ENCODE assay signal across 7 cellular contexts in the genomic region with DNA sequence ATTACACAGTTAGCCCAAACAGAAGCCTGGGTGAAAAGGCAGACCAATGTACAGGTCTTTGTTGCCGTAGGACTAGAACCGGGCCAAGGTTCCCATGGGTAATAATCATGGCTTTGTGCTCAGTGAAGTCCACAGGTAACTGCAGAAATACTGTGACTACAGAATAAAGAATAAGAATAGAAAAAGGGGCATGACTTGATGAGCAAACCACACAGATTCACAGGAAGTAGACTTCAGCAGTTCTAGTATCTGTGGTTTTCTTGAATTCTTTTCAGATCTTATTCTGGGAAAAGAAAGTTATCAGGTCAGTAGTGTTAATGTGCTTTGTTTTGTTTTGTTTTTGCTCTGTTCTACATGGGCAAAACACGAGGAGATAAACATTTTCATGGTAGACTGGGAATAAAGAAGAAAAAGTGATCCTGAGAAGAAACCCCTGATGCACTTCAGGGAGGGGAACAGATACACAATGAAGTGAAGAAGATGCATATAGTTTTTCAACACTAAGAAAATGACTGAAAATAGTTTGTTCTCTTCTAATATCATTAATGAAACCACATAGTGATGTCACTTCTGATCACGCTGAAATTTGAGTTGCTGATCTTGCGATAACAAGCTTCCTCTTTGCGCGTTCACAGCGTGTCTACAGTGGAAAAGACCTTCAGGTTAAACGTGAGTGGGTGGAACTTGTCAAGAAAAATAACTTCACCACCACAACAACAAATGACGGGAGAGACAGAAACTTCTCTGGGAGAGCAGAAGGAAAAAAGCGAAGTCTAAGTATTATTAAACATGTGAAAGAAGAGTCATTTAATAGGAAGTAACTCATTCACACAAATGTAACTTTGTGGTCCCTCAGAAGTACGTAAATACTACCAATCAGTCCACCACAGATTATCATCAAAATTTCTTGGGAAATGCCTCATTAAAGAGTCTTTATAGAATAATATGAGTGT.
A peak's percentile ranks its signal among the peaks of the same experiment; 100 is the strongest.
DNase-seq lines count a peak whose midpoint lies in the region; ATAC-seq lines count a peak whose summit lies in the region.

No MANE protein-coding gene starts in this region.

- intact Hi-C loops in activated CD4-positive, alpha-beta T cell treated with anti-CD3 and anti-CD28 coated beads, Interleukin-2, amount 10 ng/mL, durations not matched to agents 24 days and 14 days (cut with micrococcal nuclease), result loop anchor here (1.0 to 10.0 kb wide), 12 partner anchors 17 to 1194 kb away; partner anchors contain the start of gene EFHB
- intact Hi-C loops in Right ventricle myocardium superior (cut with DNase I), result no loop called here

- peak overlapping the region; percentile 63 for H3K4me3 Mint-ChIP-seq in activated CD4-positive, alpha-beta T cell treated with anti-CD3 and anti-CD28 coated beads, Interleukin-2, amount 10 ng/mL, durations not matched to agents 24 days and 14 days
- peak overlapping the region; percentile 67 to 88 (median 78) for H3K4me3 Mint-ChIP-seq in naive B cell

- peak; percentile 90 for DNase-seq in activated CD4-positive, alpha-beta T cell treated with anti-CD3 and anti-CD28 coated beads, Interleukin-2, amount 10 ng/mL, durations not matched to agents 24 days and 14 days
- DNase-seq in naive B cell (peak; percentile 73), NCI-H774 (lab: John Stamatoyannopoulos, UW) (no peak), EL (no peak), Right ventricle myocardium superior (no peak)

- H3K4me1 Mint-ChIP-seq in activated CD4-positive, alpha-beta T cell treated with anti-CD3 and anti-CD28 coated beads, Interleukin-2, amount 10 ng/mL, durations not matched to agents 24 days and 14 days, result peaks cover 78% of the 10 kb centered on the region
- H3K4me1 Mint-ChIP-seq in naive B cell, result peaks cover 50 to 63% (median 54%) of the 10 kb centered on the region in 3 donors

- H3K36me3 Mint-ChIP-seq in activated CD4-positive, alpha-beta T cell treated with anti-CD3 and anti-CD28 coated beads, Interleukin-2, amount 10 ng/mL, durations not matched to agents 24 days and 14 days (ENCODE audit: low read depth), result peaks cover 10% of the 10 kb centered on the region
- H3K36me3 Mint-ChIP-seq in naive B cell, result no peaks in the 10 kb centered on the region

- H3K27me3 Mint-ChIP-seq in activated CD4-positive, alpha-beta T cell treated with anti-CD3 and anti-CD28 coated beads, Interleukin-2, amount 10 ng/mL, durations not matched to agents 24 days and 14 days, result no peaks in the 10 kb centered on the region
- no peaks in the 10 kb centered on the region for H3K27me3 Mint-ChIP-seq in naive B cell

- H3K9me3 Mint-ChIP-seq in activated CD4-positive, alpha-beta T cell treated with anti-CD3 and anti-CD28 coated beads, Interleukin-2, amount 10 ng/mL, durations not matched to agents 24 days and 14 days, result no peaks in the 10 kb centered on the region
- H3K9me3 Mint-ChIP-seq in naive B cell, result no peaks in the 10 kb centered on the region

- ATAC-seq in GM19397 (IDR thresholded peaks at IDR 0.05; ENCODE audit: unreplicated experiment) (peak; percentile 91), HG03139 (IDR thresholded peaks at IDR 0.05; ENCODE audit: unreplicated experiment) (peak; percentile 88), naive B cell (ENCODE audit: low read depth in 2 of 2) (peak; percentile 81 to 83), Right ventricle myocardium superior (ENCODE audit: poor library complexity) (no peak)

- peak overlapping the region; percentile 91 for H3K27ac Mint-ChIP-seq in activated CD4-positive, alpha-beta T cell treated with anti-CD3 and anti-CD28 coated beads, Interleukin-2, amount 10 ng/mL, durations not matched to agents 24 days and 14 days
- peak overlapping the region; percentile 92 to 99 (median 96) for H3K27ac Mint-ChIP-seq in naive B cell

Comparison
In these comparisons a context has a peak if more than half of its experiments do, and no peak if none do; other contexts are left out.
1. DNase-seq: peak in activated CD4-positive, alpha-beta T cell treated with anti-CD3 and anti-CD28 coated beads, Interleukin-2, amount 10 ng/mL, durations not matched to agents 24 days and 14 days (single experiment) and naive B cell (single experiment); none in NCI-H774 (single experiment), EL (single experiment) and Right ventricle myocardium superior (single experiment).